ENCODE assay signal across 18 cellular contexts in the genomic region with DNA sequence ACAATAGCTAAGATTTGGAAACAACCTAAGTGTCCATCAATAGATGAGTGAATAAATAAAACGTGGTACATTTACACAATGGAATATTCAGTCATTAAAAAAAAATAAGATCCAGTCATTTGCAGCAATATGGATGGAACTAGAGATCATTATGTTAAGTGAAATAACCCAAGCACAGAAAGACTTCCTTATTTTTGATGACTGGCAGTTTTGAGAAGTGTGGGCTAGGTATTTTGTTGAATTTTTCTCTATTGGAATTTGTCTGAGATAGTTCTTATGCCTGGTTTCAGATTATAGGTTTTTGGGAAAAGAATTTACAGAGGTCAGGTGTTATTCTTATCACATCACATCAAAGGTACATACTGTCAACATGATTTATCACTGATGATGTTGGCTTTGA.
DNase-seq lines count a peak whose midpoint lies in the region; ATAC-seq and TF ChIP-seq lines count a peak whose summit lies in the region.
"Had no signal": no experiment of that assay in that cellular context is flagged by ENCODE, and none has a peak within 500 bp of the region (broad histone marks: within the 10 kb centered on the region; RNA-seq: fewer than 3 reads in every experiment).

No MANE protein-coding gene starts in this region.

- H3K4me3 ChIP-seq in mammary epithelial cell (replicated peaks in 1 of 3; ENCODE audit: insufficient read depth in 1 of 3, low read depth in 2 of 3, low read length in 3 of 3) (no peak overlapping the region), tibial artery (no peak overlapping the region)
- H3K4me3 ChIP-seq: SJCRH30 had no signal

- no peak for ATAC-seq in activated naive CD4-positive, alpha-beta T cell treated with anti-CD3 and anti-CD28 coated beads, Interleukin-2, amount 50 U/mL, for 72 hours
- ATAC-seq in HG03097 (IDR thresholded peaks at IDR 0.05; ENCODE audit: low FRiP score, unreplicated experiment) = no peak

- H3K27ac ChIP-seq in mammary epithelial cell (ENCODE audit: insufficient read depth, low read depth, low read length) = no peak overlapping the region
- peak overlapping the region; percentile 10 to 17 for H3K27ac ChIP-seq in tibial artery
- H3K27ac ChIP-seq: SJCRH30 had no signal

- H3K27me3 ChIP-seq in mammary epithelial cell (ENCODE audit: insufficient read depth, low read length) (no peaks in the 10 kb centered on the region), tibial artery (no peaks in the 10 kb centered on the region)
- H3K27me3 ChIP-seq: SJCRH30 had no signal

- no peak overlapping the region for H3K4me3 Mint-ChIP-seq in MCF 10A (ENCODE audit: unreplicated experiment)
- H3K4me3 Mint-ChIP-seq: B cell; CD4-positive, alpha-beta T cell; T-helper 1 cell treated with Interleukin-12 subunit alpha and Interleukin-12 subunit beta and Interleukin-4 antibody, amounts not matched to agents 30 μg/mL and 1 μg/mL, for 36 hours had no signal

- 100% methylated on average over 1 of the region's 1 CpG for WGBS in mammary epithelial cell (ENCODE audit: low coverage, missing lambda C conversion rate)

- POLR2A ChIA-PET in MCF 10A (lab: Yijun Ruan, JAX) = interaction anchor here (0.7 to 1.2 kb wide), 2 partner anchors 10 to 12 kb away, joined by 3 to 4 read pairs; no protein-coding TSS in a partner anchor

- no peaks in the 10 kb centered on the region for H3K27me3 Mint-ChIP-seq in MCF 10A (ENCODE audit: insufficient read depth, unreplicated experiment)
- H3K27me3 Mint-ChIP-seq: B cell; CD4-positive, alpha-beta T cell had no signal

- peak overlapping the region; percentile 16 for H3K27ac Mint-ChIP-seq in MCF 10A (ENCODE audit: low read depth, unreplicated experiment)
- no peak overlapping the region for H3K27ac Mint-ChIP-seq in activated naive CD4-positive, alpha-beta T cell treated with anti-CD3 and anti-CD28 coated beads, Interleukin-2, amount 50 U/mL, for 72 hours
- H3K27ac Mint-ChIP-seq: B cell; CD4-positive, alpha-beta T cell; T-helper 1 cell treated with Interleukin-12 subunit alpha and Interleukin-12 subunit beta and Interleukin-4 antibody, amounts not matched to agents 30 μg/mL and 1 μg/mL, for 36 hours had no signal

- H3K9me3 ChIP-seq in mammary epithelial cell (replicated peaks; ENCODE audit: insufficient read depth, low read length) (no peaks in the 10 kb centered on the region), tibial artery (no peaks in the 10 kb centered on the region)
- H3K9me3 ChIP-seq: SJCRH30 had no signal

- H4K20me1 ChIP-seq in mammary epithelial cell (ENCODE audit: insufficient read depth, low read length) = no peaks in the 10 kb centered on the region

- no peak overlapping the region for H2AFZ ChIP-seq in mammary epithelial cell (ENCODE audit: low read depth, low read length)

- H3K9ac ChIP-seq in mammary epithelial cell (ENCODE audit: insufficient read depth, low read length) = no peak overlapping the region

- H3K36me3 ChIP-seq in mammary epithelial cell (ENCODE audit: insufficient read depth, low read length) (no peaks in the 10 kb centered on the region), tibial artery (no peaks in the 10 kb centered on the region)
- H3K36me3 ChIP-seq: SJCRH30 had no signal

- in situ Hi-C loops in mammary epithelial cell (cut with MboI; ENCODE audit: low sequenced_read_pairs in 2 of 2) = no loop called here

- no peak for TF ChIP-seq CTCF in MCF 10A (IDR thresholded peaks at IDR 0.05; ENCODE audit: unreplicated experiment)
- TF ChIP-seq CTCF in mammary epithelial cell (conservative IDR thresholded peaks at IDR 0.05 in 1 of 2, IDR thresholded peaks at IDR 0.05 in 1 of 2; ENCODE audit: extremely low read depth in 1 of 2, insufficient read depth in 1 of 2, low read depth in 1 of 2, low read length in 2 of 2) = no peak
- no peak for TF ChIP-seq CTCF in tibial artery (IDR thresholded peaks at IDR 0.05)

- peaks cover 3% of the 10 kb centered on the region for H3K9me3 Mint-ChIP-seq in MCF 10A (ENCODE audit: unreplicated experiment)
- no peaks in the 10 kb centered on the region for H3K9me3 Mint-ChIP-seq in activated naive CD4-positive, alpha-beta T cell treated with anti-CD3 and anti-CD28 coated beads, Interleukin-2, amount 50 U/mL, for 72 hours
- H3K9me3 Mint-ChIP-seq: CD4-positive, alpha-beta T cell; T-helper 1 cell treated with Interleukin-12 subunit alpha and Interleukin-12 subunit beta and Interleukin-4 antibody, amounts not matched to agents 30 μg/mL and 1 μg/mL, for 36 hours had no signal

- no peaks in the 10 kb centered on the region for H3K79me2 ChIP-seq in mammary epithelial cell (ENCODE audit: insufficient read depth, low read length)

- intact Hi-C loops in MCF 10A (cut with micrococcal nuclease) = loop anchor here (5.0 kb wide), 1 partner anchor 296 kb away; the partner anchor contains the start of gene ARSJ
- intact Hi-C loops in mammary epithelial cell (cut with micrococcal nuclease) = no loop called here
- intact Hi-C loops in tibial artery (cut with DNase I; ENCODE audit: low total_unique reads) = no loop called here

- no peaks in the 10 kb centered on the region for H3K36me3 Mint-ChIP-seq in MCF 10A (ENCODE audit: insufficient read depth, unreplicated experiment)
- H3K36me3 Mint-ChIP-seq in activated naive CD4-positive, alpha-beta T cell treated with anti-CD3 and anti-CD28 coated beads, Interleukin-2, amount 50 U/mL, for 72 hours = no peaks in the 10 kb centered on the region

- H3K4me1 ChIP-seq in mammary epithelial cell (ENCODE audit: insufficient read depth, low read length) = peaks cover 14% of the 10 kb centered on the region
- H3K4me1 ChIP-seq in tibial artery = peaks cover 0 to 57% (median 6%) of the 10 kb centered on the region in 4 donors
- H3K4me1 ChIP-seq: SJCRH30 had no signal

- H3K4me2 ChIP-seq in mammary epithelial cell (ENCODE audit: insufficient read depth, low read depth, low read length) = no peak overlapping the region

- peaks cover 14% of the 10 kb centered on the region for H3K4me1 Mint-ChIP-seq in MCF 10A (ENCODE audit: insufficient read depth, unreplicated experiment)
- H3K4me1 Mint-ChIP-seq: B cell had no signal

- CTCF ChIA-PET in MCF 10A (lab: Yijun Ruan, JAX) (interaction anchor here (0.7 kb wide), 1 partner anchor 1001 kb away, joined by 3 read pairs; no protein-coding TSS in a partner anchor), mammary epithelial cell (lab: Charles Lee; ENCODE audit: low non-redundant PET) (no interaction called here)

- no TSS peak for BruUV-seq in MCF 10A (replicated peaks; lab: Mats Ljungman, UMichigan)
- no TSS peak for BruUV-seq in mammary epithelial cell (replicated peaks; lab: Mats Ljungman, UMichigan)

- dilution Hi-C loops in mammary epithelial cell (cut with HindIII; ENCODE audit: low sequenced_read_pairs) = no loop called here

- DNase-seq in MCF 10A (ENCODE audit: unreplicated experiment) (no peak), mammary epithelial cell (no peak), MV-4-11 (lab: John Stamatoyannopoulos, UW) (peak; percentile 28), SIG-M5 treated with dmso at 0.1 percent for 504 hours (lab: John Stamatoyannopoulos, UW; ENCODE audit: unreplicated experiment) (peak; percentile 36), tibial artery (no peak), DMS153 treated with DMSO at 0.1 percent for 48 hours (lab: John Stamatoyannopoulos, UW; ENCODE audit: unreplicated experiment) (no peak)
- DNase-seq in activated naive CD4-positive, alpha-beta T cell treated with anti-CD3 and anti-CD28 coated beads, Interleukin-2, amount 50 U/mL, for 72 hours (ENCODE audit: low spot score in 2 of 2) = no peak
- DNase-seq: CD4-positive, alpha-beta T cell; DND-41; GDM1; GOT3; NCI-H1092 treated with DMSO at 0.1 percent for 48 hours; NCI-H187; NCI-H446; SJCRH30 had no signal

Comparison
In these comparisons a context has a peak if more than half of its experiments do, and no peak if none do; other contexts are left out.
1. DNase-seq: peak in MV-4-11 (single experiment) and SIG-M5 treated with dmso at 0.1 percent for 504 hours (single experiment); none in MCF 10A (single experiment), mammary epithelial cell (single experiment), tibial artery (0 of 2), DMS153 treated with DMSO at 0.1 percent for 48 hours (single experiment) and activated naive CD4-positive, alpha-beta T cell treated with anti-CD3 and anti-CD28 coated beads, Interleukin-2, amount 50 U/mL, for 72 hours (0 of 2).